Comparison of ENCODE assay signal across 15 cellular contexts in genomic region chr11:34223907-34224306, GRCh38.
DNase-seq lines count a peak whose midpoint lies in the region; ATAC-seq and TF ChIP-seq lines count a peak whose summit lies in the region.
"Had no signal": no experiment of that assay in that cellular context is flagged by ENCODE, and none has a peak within 500 bp of the region (broad histone marks: within the 10 kb centered on the region; RNA-seq: fewer than 3 reads in every experiment).

No MANE protein-coding gene starts in this region.

- CTCF ChIA-PET in HEK293 (lab: Yijun Ruan, JAX), result interaction anchor here (0.5 kb wide), 1 partner anchor 1354 kb away, joined by 3 read pairs; no protein-coding TSS in a partner anchor
- CTCF ChIA-PET in activated CD8-positive, alpha-beta T cell treated with anti-CD3 and anti-CD28 coated beads, Interleukin-2, amount 10 ng/mL, durations not matched to agents 7 days and 5 days (lab: Charles Lee), result no interaction called here

- no peak overlapping the region for H3K27ac Mint-ChIP-seq in activated CD8-positive, alpha-beta T cell treated with anti-CD3 and anti-CD28 coated beads, Interleukin-2, amount 10 ng/mL, durations not matched to agents 7 days and 5 days
- H3K27ac Mint-ChIP-seq: CD8-positive, alpha-beta T cell had no signal

- H3K27me3 ChIP-seq in GM23248 (replicated peaks; ENCODE audit: insufficient read depth) (no peaks in the 10 kb centered on the region), smooth muscle cell (ENCODE audit: low read depth) (no peaks in the 10 kb centered on the region)
- H3K27me3 ChIP-seq: BE2C had no signal

- no peaks in the 10 kb centered on the region for H3K36me3 Mint-ChIP-seq in activated CD8-positive, alpha-beta T cell treated with anti-CD3 and anti-CD28 coated beads, Interleukin-2, amount 10 ng/mL, durations not matched to agents 7 days and 5 days (ENCODE audit: low read depth)
- H3K36me3 Mint-ChIP-seq: CD8-positive, alpha-beta T cell had no signal

- no peaks in the 10 kb centered on the region for H3K27me3 Mint-ChIP-seq in activated CD8-positive, alpha-beta T cell treated with anti-CD3 and anti-CD28 coated beads, Interleukin-2, amount 10 ng/mL, durations not matched to agents 7 days and 5 days (ENCODE audit: low read depth)

- H3K9me3 Mint-ChIP-seq in activated CD8-positive, alpha-beta T cell treated with anti-CD3 and anti-CD28 coated beads, Interleukin-2, amount 10 ng/mL, durations not matched to agents 7 days and 5 days (ENCODE audit: insufficient read depth), result no peaks in the 10 kb centered on the region
- H3K9me3 Mint-ChIP-seq: CD8-positive, alpha-beta T cell had no signal

- H3K4me1 Mint-ChIP-seq in activated CD8-positive, alpha-beta T cell treated with anti-CD3 and anti-CD28 coated beads, Interleukin-2, amount 10 ng/mL, durations not matched to agents 7 days and 5 days (ENCODE audit: low read depth), result no peaks in the 10 kb centered on the region

- H3K4me2 ChIP-seq in GM23248 (ENCODE audit: unreplicated experiment) (no peak overlapping the region), smooth muscle cell (peak overlapping the region; percentile 71)
- H3K4me2 ChIP-seq: A549 had no signal

- H3K79me2 ChIP-seq in GM23248 (ENCODE audit: insufficient read depth), result peaks cover 5% of the 10 kb centered on the region; the same call in 1 of the 2 replicates
- no peaks in the 10 kb centered on the region for H3K79me2 ChIP-seq in smooth muscle cell (ENCODE audit: low read depth)

- no peak overlapping the region for H3K4me3 ChIP-seq in GM23248
- no peak overlapping the region for H3K4me3 ChIP-seq in HEK293 (ENCODE audit: low read depth, low read length)
- no peak overlapping the region for H3K4me3 ChIP-seq in smooth muscle cell
- H3K4me3 ChIP-seq: A549, K562 had no signal

- H3K9me3 ChIP-seq in GM23248 (ENCODE audit: low read depth), result no peaks in the 10 kb centered on the region
- no peaks in the 10 kb centered on the region for H3K9me3 ChIP-seq in HEK293 (ENCODE audit: control insufficient read depth, insufficient read depth, low read depth, low read length)
- no peaks in the 10 kb centered on the region for H3K9me3 ChIP-seq in smooth muscle cell (replicated peaks; ENCODE audit: low read depth)
- H3K9me3 ChIP-seq: A549, BE2C had no signal

- H3K27ac ChIP-seq in GM23248 (peak overlapping the region; percentile 61; the same call in 1 of the 2 replicates), HEK293 (ENCODE audit: extremely low read depth, low read depth, low read length) (no peak overlapping the region), VCaP (peak overlapping the region; percentile 77), smooth muscle cell (ENCODE audit: low read depth) (peak overlapping the region; percentile 45)
- H3K27ac ChIP-seq: HL-60 had no signal

- H3K9me2 ChIP-seq in GM23248 (ENCODE audit: insufficient read depth), result no peaks in the 10 kb centered on the region

- ATAC-seq in activated CD8-positive, alpha-beta T cell treated with anti-CD3 and anti-CD28 coated beads, Interleukin-2, amount 10 ng/mL, durations not matched to agents 7 days and 5 days, result no peak
- no peak for ATAC-seq in HG02623 (IDR thresholded peaks at IDR 0.05; ENCODE audit: unreplicated experiment)
- no peak for ATAC-seq in HG03139 (IDR thresholded peaks at IDR 0.05; ENCODE audit: unreplicated experiment)
- ATAC-seq: CD8-positive, alpha-beta T cell had no signal

- 0 out of 2 replicates have a peak, but pooled peaks cover 20% of the 10 kb centered on the region for H3F3A ChIP-seq in GM23248 (ENCODE audit: insufficient read depth)
- H3F3A ChIP-seq in smooth muscle cell (ENCODE audit: low read depth), result no peaks in the 10 kb centered on the region

- TF ChIP-seq CTCF in HEK293 (tag by site-specific recombination; IDR thresholded peaks at IDR 0.05) (no peak), VCaP (conservative IDR thresholded peaks at IDR 0.05) (no peak), smooth muscle cell (IDR thresholded peaks at IDR 0.05; ENCODE audit: borderline replicate concordance, insufficient read depth, poor library complexity, severe bottlenecking) (no peak)

- WGBS in GM23248 (ENCODE audit: low coverage in 1 of 2, low lambda C conversion rate in 2 of 2, missing lambda C conversion rate in 2 of 2), 2 experiments, result 92 to 93% methylated on average over 2 of the region's 2 CpGs
- 95% methylated on average over 2 of the region's 2 CpGs for WGBS in smooth muscle cell (ENCODE audit: low lambda C conversion rate)

- H3K36me3 ChIP-seq in GM23248 (ENCODE audit: low read depth), result no peaks in the 10 kb centered on the region
- H3K36me3 ChIP-seq in HEK293 (ENCODE audit: control insufficient read depth in 2 of 2, insufficient read depth in 1 of 2, low read length in 2 of 2), result no peaks in the 10 kb centered on the region
- H3K36me3 ChIP-seq in smooth muscle cell (ENCODE audit: low read depth), result no peaks in the 10 kb centered on the region
- H3K36me3 ChIP-seq: BE2C had no signal

- POLR2A ChIA-PET in HEK293 (lab: Yijun Ruan, JAX), result interaction anchor here (0.5 kb wide), 1 partner anchor 24 kb away, joined by 10 read pairs; no protein-coding TSS in a partner anchor
- POLR2A ChIA-PET in activated CD8-positive, alpha-beta T cell treated with anti-CD3 and anti-CD28 coated beads, Interleukin-2, amount 10 ng/mL, durations not matched to agents 7 days and 5 days (lab: Charles Lee), result interaction anchor here (1.0 kb wide), 1 partner anchor 13 kb away, joined by 3 read pairs; no protein-coding TSS in a partner anchor

- no peak overlapping the region for H3K4me3 Mint-ChIP-seq in activated CD8-positive, alpha-beta T cell treated with anti-CD3 and anti-CD28 coated beads, Interleukin-2, amount 10 ng/mL, durations not matched to agents 7 days and 5 days
- H3K4me3 Mint-ChIP-seq: CD8-positive, alpha-beta T cell had no signal

- in situ Hi-C loops in GM23248 (cut with MboI), result no loop called here

- H3K9ac ChIP-seq in GM23248, result peak overlapping the region; percentile 69; the same call in 1 of the 2 replicates
- no peak overlapping the region for H3K9ac ChIP-seq in smooth muscle cell (ENCODE audit: low read depth)

- 0 out of 2 replicates have a peak, but pooled peaks cover 3% of the 10 kb centered on the region for H4K20me1 ChIP-seq in GM23248 (ENCODE audit: insufficient read depth)
- H4K20me1 ChIP-seq in smooth muscle cell (ENCODE audit: low read depth), result peaks cover 34% of the 10 kb centered on the region

- H2AFZ ChIP-seq in GM23248 (no peak overlapping the region), smooth muscle cell (ENCODE audit: low read depth) (no peak overlapping the region)

- no peak for DNase-seq in GM23248
- DNase-seq in smooth muscle cell (lab: John Stamatoyannopoulos, UW; ENCODE audit: unreplicated experiment), result no peak
- DNase-seq in effector CD8-positive, alpha-beta T cell (lab: John Stamatoyannopoulos, UW), result no peak
- DNase-seq in activated CD8-positive, alpha-beta T cell treated with anti-CD3 and anti-CD28 coated beads, Interleukin-2, amount 10 ng/mL, durations not matched to agents 7 days and 5 days, result no peak
- DNase-seq: BE2C; CD8-positive, alpha-beta T cell; COR-L47; GF-D8 had no signal

- H3K4me1 ChIP-seq in GM23248 (ENCODE audit: insufficient read depth) (peaks cover 18% of the 10 kb centered on the region), HEK293 (ENCODE audit: control insufficient read depth, insufficient read depth, low read length) (peaks cover 5% of the 10 kb centered on the region), smooth muscle cell (ENCODE audit: low read depth) (peaks cover 12% of the 10 kb centered on the region)
- H3K4me1 ChIP-seq: BE2C had no signal

TF ChIP-seq in HEK293, 187 proteins besides CTCF, POLR2A, EP300 and RAD21 (continues in another document):
- TF ChIP-seq, protein P1, sequence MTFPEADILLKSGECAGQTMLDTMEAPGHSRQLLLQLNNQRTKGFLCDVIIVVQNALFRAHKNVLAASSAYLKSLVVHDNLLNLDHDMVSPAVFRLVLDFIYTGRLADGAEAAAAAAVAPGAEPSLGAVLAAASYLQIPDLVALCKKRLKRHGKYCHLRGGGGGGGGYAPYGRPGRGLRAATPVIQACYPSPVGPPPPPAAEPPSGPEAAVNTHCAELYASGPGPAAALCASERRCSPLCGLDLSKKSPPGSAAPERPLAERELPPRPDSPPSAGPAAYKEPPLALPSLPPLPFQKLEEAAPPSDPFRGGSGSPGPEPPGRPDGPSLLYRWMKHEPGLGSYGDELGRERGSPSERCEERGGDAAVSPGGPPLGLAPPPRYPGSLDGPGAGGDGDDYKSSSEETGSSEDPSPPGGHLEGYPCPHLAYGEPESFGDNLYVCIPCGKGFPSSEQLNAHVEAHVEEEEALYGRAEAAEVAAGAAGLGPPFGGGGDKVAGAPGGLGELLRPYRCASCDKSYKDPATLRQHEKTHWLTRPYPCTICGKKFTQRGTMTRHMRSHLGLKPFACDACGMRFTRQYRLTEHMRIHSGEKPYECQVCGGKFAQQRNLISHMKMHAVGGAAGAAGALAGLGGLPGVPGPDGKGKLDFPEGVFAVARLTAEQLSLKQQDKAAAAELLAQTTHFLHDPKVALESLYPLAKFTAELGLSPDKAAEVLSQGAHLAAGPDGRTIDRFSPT (tag by site-specific recombination; IDR thresholded peaks at IDR 0.05), result no peak
- TF ChIP-seq ZNF114 (tag by site-specific recombination; IDR thresholded peaks at IDR 0.05), result no peak
- peak; percentile 92 for TF ChIP-seq ZNF121 (tag by site-specific recombination; IDR thresholded peaks at IDR 0.05)
- no peak for TF ChIP-seq ZNF140 (tag by site-specific recombination; IDR thresholded peaks at IDR 0.05)
- TF ChIP-seq ZNF624 (tag by site-specific recombination; IDR thresholded peaks at IDR 0.05), result no peak
